In genomic region chr12:57733928-57734327, GRCh38 we compare ENCODE assay signal across 23 cellular contexts. TPM values are rescaled to one million over a fixed set of nuclear protein-coding genes. Genes with fewer than 3 reads are reported as not detected.
"Had no signal": no experiment of that assay in that cellular context is flagged by ENCODE, and none has a peak within 500 bp of the region (broad histone marks: within the 10 kb centered on the region; RNA-seq: fewer than 3 reads in every experiment).

No MANE protein-coding gene starts in this region.

- H3K27me3 Mint-ChIP-seq: dendritic cell treated with granulocyte-macrophage colony-stimulating factor and Interleukin-4, amounts not matched to agents 40 ng/mL and 50 ng/mL, for 4 days; effector memory CD8-positive, alpha-beta T cell; naive thymus-derived CD4-positive, alpha-beta T cell had no signal

- H3K9me3 Mint-ChIP-seq: dendritic cell treated with granulocyte-macrophage colony-stimulating factor and Interleukin-4, amounts not matched to agents 40 ng/mL and 50 ng/mL, for 4 days; effector memory CD8-positive, alpha-beta T cell; immature natural killer cell; naive thymus-derived CD4-positive, alpha-beta T cell had no signal

- H3K27ac ChIP-seq: esophagus squamous epithelium, gastroesophageal sphincter, right atrium auricular region, sigmoid colon, skin epidermis, stomach, thoracic aorta, transverse colon had no signal

- H3K4me3 Mint-ChIP-seq: dendritic cell treated with granulocyte-macrophage colony-stimulating factor and Interleukin-4, amounts not matched to agents 40 ng/mL and 50 ng/mL, for 4 days; immature natural killer cell; naive thymus-derived CD4-positive, alpha-beta T cell; nephron progenitor cell had no signal

- H3K36me3 ChIP-seq: gastroesophageal sphincter, right atrium auricular region, sigmoid colon, thoracic aorta, transverse colon had no signal

- H3K9me3 ChIP-seq: esophagus squamous epithelium, gastroesophageal sphincter, right atrium auricular region, sigmoid colon, stomach, thoracic aorta, transverse colon had no signal

- FAIRE-seq: colon, kidney had no signal

- ATAC-seq: effector memory CD8-positive, alpha-beta T cell; gastroesophageal sphincter; left cardiac atrium; left ventricle myocardium superior; naive thymus-derived CD4-positive, alpha-beta T cell had no signal

- H3K27ac Mint-ChIP-seq: dendritic cell treated with granulocyte-macrophage colony-stimulating factor and Interleukin-4, amounts not matched to agents 40 ng/mL and 50 ng/mL, for 4 days; nephron progenitor cell had no signal

- DNase-seq: effector memory CD8-positive, alpha-beta T cell; esophagus squamous epithelium; immature natural killer cell; kidney; left cardiac atrium; left ventricle myocardium superior; mesenchymal stem cell; naive thymus-derived CD4-positive, alpha-beta T cell; nephron progenitor cell; sigmoid colon; stimulated activated CD4-positive, alpha-beta T cell treated with anti-CD3 and anti-CD28 coated beads, Interleukin-2, amount 100 ng/mL, for 24 hours; stimulated activated CD4-positive, alpha-beta T cell treated with anti-CD3 and anti-CD28 coated beads, Interleukin-4, amount 100 ng/mL, for 4 hours; stimulated activated naive CD4-positive, alpha-beta T cell; stomach; substantia nigra; transverse colon had no signal

- H3K4me3 ChIP-seq: esophagus squamous epithelium, gastroesophageal sphincter, lung, right atrium auricular region, sigmoid colon, skin epidermis, stomach, thoracic aorta, transverse colon had no signal

RNA-seq across cellular contexts. Expression of gene CYP27B1, which starts 33.0 kb away (rescaled TPM):
- total RNA-seq: left ventricle myocardium superior had no signal
- polyA plus RNA-seq: immature natural killer cell had no signal
